In genomic region chr4:1723131-1723801, GRCh38 we compare ENCODE assay signal across 1 cellular context.
TF ChIP-seq lines count a peak whose summit lies in the region.

No MANE protein-coding gene starts in this region.

TF ChIP-seq in GM12878, 131 proteins besides CTCF, POLR2A, EP300 and RAD21 (continued from another document):
- peak; percentile 45; the same call in 1 of the 2 replicates for TF ChIP-seq ZNF687 (IDR thresholded peaks at IDR 0.05)
- TF ChIP-seq NRF1 (conservative IDR thresholded peaks at IDR 0.05; ENCODE audit: low read depth, low read length) = no peak
- no peak for TF ChIP-seq SMC3 (IDR thresholded peaks at IDR 0.05; ENCODE audit: borderline replicate concordance, low read length)
- no peak for TF ChIP-seq CHD2 (IDR thresholded peaks at IDR 0.05; ENCODE audit: borderline replicate concordance, low read depth, low read length)
- TF ChIP-seq MTA2 (IDR thresholded peaks at IDR 0.05; ENCODE audit: low read depth) = peak; percentile 45
- no peak for TF ChIP-seq RBBP5 (conservative IDR thresholded peaks at IDR 0.05)
- TF ChIP-seq USF2 (IDR thresholded peaks at IDR 0.05; ENCODE audit: borderline replicate concordance, low read depth, low read length) = no peak
- no peak for TF ChIP-seq ZBTB11 (CRISPR knock-in tag; IDR thresholded peaks at IDR 0.05)
- TF ChIP-seq BCL11A (IDR thresholded peaks at IDR 0.05; ENCODE audit: low read depth, low read length) = no peak
- TF ChIP-seq TARDBP (IDR thresholded peaks at IDR 0.05; ENCODE audit: borderline replicate concordance) = no peak
- no peak for TF ChIP-seq PML (IDR thresholded peaks at IDR 0.05; ENCODE audit: low read length)
- no peak for TF ChIP-seq CEBPZ (IDR thresholded peaks at IDR 0.05; ENCODE audit: low read depth, low read length)
- TF ChIP-seq TAF1 (IDR thresholded peaks at IDR 0.05; ENCODE audit: borderline replicate concordance, low read depth, low read length) = no peak
- 0 out of 3 replicates have a peak, but pooled peaks have one; percentile 16 for TF ChIP-seq POU2F2 (IDR thresholded peaks at IDR 0.05; ENCODE audit: borderline replicate concordance, low read depth, low read length)
- no peak for TF ChIP-seq MYC (IDR thresholded peaks at IDR 0.05; ENCODE audit: insufficient read depth, insufficient read length, insufficient replicate concordance, low read length, severe bottlenecking)
- no peak for TF ChIP-seq ATF3 (IDR thresholded peaks at IDR 0.05; ENCODE audit: borderline replicate concordance, extremely low read depth, low read depth, low read length)
- TF ChIP-seq BACH1 (IDR thresholded peaks at IDR 0.05; ENCODE audit: borderline replicate concordance) = no peak
- TF ChIP-seq IKZF1 (conservative IDR thresholded peaks at IDR 0.05) = peak; percentile 43; the same call in 1 of the 2 replicates
- TF ChIP-seq HDAC6 (IDR thresholded peaks at IDR 0.05; ENCODE audit: unreplicated experiment) = no peak
- TF ChIP-seq ASH2L (IDR thresholded peaks at IDR 0.05; ENCODE audit: borderline replicate concordance, low read depth) = no peak
- no peak for TF ChIP-seq TCF7 (IDR thresholded peaks at IDR 0.05; ENCODE audit: borderline replicate concordance)
- TF ChIP-seq ELK1 (IDR thresholded peaks at IDR 0.05; ENCODE audit: low read depth, low read length) = no peak
- TF ChIP-seq SIX5 (IDR thresholded peaks at IDR 0.05; ENCODE audit: low read depth, low read length, severe bottlenecking) = no peak
- TF ChIP-seq ATF2 (IDR thresholded peaks at IDR 0.05; ENCODE audit: low read length) = no peak
- peak; percentile 57; the same call in 1 of the 2 replicates for TF ChIP-seq SIN3A (IDR thresholded peaks at IDR 0.05; ENCODE audit: low read depth, low read length)
- peak; percentile 88 for TF ChIP-seq TCF12 (IDR thresholded peaks at IDR 0.05; ENCODE audit: low read depth, low read length)
- no peak for TF ChIP-seq EED (IDR thresholded peaks at IDR 0.05; ENCODE audit: low read depth)
- peak; percentile 76 for TF ChIP-seq GABPA (IDR thresholded peaks at IDR 0.05; ENCODE audit: low read depth)
- TF ChIP-seq MEF2A (IDR thresholded peaks at IDR 0.05; ENCODE audit: insufficient read depth, low read depth, low read length) = no peak
